In genomic region chr12:85741051-85741450, GRCh38 we compare ENCODE assay signal across 23 cellular contexts.
"Had no signal": no experiment of that assay in that cellular context is flagged by ENCODE, and none has a peak within 500 bp of the region (broad histone marks: within the 10 kb centered on the region; RNA-seq: fewer than 3 reads in every experiment).

No MANE protein-coding gene starts in this region.

- H3K4me2 ChIP-seq: smooth muscle cell had no signal

- H3K4me1 ChIP-seq: right atrium auricular region, right lobe of liver, uterus had no signal

- H3K4me3 Mint-ChIP-seq: naive thymus-derived CD4-positive, alpha-beta T cell; natural killer cell treated with Interleukin-12 subunit alpha and Interleukin-12 subunit beta and Interleukin-15 and Interleukin-18, amount 100 ng/mL, for 72 hours; stimulated activated memory B cell treated with anti-CD40 and anti-IgM and Interleukin-4, amounts not matched to agents 10 μg/mL and 1 μg/mL and 100 μg/mL, for 72 hours; stimulated activated naive CD8-positive, alpha-beta T cell treated with anti-CD3 and anti-CD28 coated beads, Interleukin-15, amount 100 ng/mL, for 72 hours; type B pancreatic cell had no signal

- H3K36me3 Mint-ChIP-seq: naive thymus-derived CD4-positive, alpha-beta T cell; natural killer cell treated with Interleukin-12 subunit alpha and Interleukin-12 subunit beta and Interleukin-15 and Interleukin-18, amount 100 ng/mL, for 72 hours; stimulated activated memory B cell treated with anti-CD40 and anti-IgM and Interleukin-4, amounts not matched to agents 10 μg/mL and 1 μg/mL and 100 μg/mL, for 72 hours; type B pancreatic cell had no signal

- DNase-seq: islet precursor cell; left ventricle myocardium inferior; midbrain; mucosa of descending colon; naive thymus-derived CD4-positive, alpha-beta T cell; ovary; right lobe of liver; stimulated activated CD4-positive, alpha-beta T cell treated with anti-CD3 and anti-CD28 coated beads, Interleukin-1b, Interleukin-23, amount 100 ng/mL, for 48 hours; stimulated activated CD4-positive, alpha-beta T cell treated with anti-CD3 and anti-CD28 coated beads, Interleukin-2, amount 100 ng/mL, for 48 hours; stimulated activated CD4-positive, alpha-beta T cell treated with anti-CD3 and anti-CD28 coated beads, Interleukin-4, amount 100 ng/mL, for 4 hours; stimulated activated CD8-positive, alpha-beta memory T cell treated with anti-CD3 and anti-CD28 coated beads, Interleukin-4, amount 100 ng/mL, for 48 hours; stimulated activated naive CD4-positive, alpha-beta T cell treated with Interleukin-2 at 50 U/mL for 16 hours; stimulated activated naive CD8-positive, alpha-beta T cell treated with anti-CD3 and anti-CD28 coated beads, Interleukin-15, amount 100 ng/mL, for 72 hours; substantia nigra; uterus had no signal

- H3K27me3 Mint-ChIP-seq: naive thymus-derived CD4-positive, alpha-beta T cell; natural killer cell treated with Interleukin-12 subunit alpha and Interleukin-12 subunit beta and Interleukin-15 and Interleukin-18, amount 100 ng/mL, for 72 hours; progenitor cell of endocrine pancreas; stimulated activated memory B cell treated with anti-CD40 and anti-IgM and Interleukin-4, amounts not matched to agents 10 μg/mL and 1 μg/mL and 100 μg/mL, for 72 hours; stimulated activated naive CD8-positive, alpha-beta T cell treated with anti-CD3 and anti-CD28 coated beads, Interleukin-15, amount 100 ng/mL, for 72 hours; type B pancreatic cell had no signal

- H3K36me3 ChIP-seq: left ventricle myocardium inferior, ovary, right atrium auricular region, right lobe of liver, tibial nerve, uterus had no signal

- H3K9me3 ChIP-seq: left ventricle myocardium inferior, mucosa of descending colon, ovary, right atrium auricular region, right lobe of liver, tibial nerve, uterus had no signal

- ATAC-seq: mucosa of descending colon; naive thymus-derived CD4-positive, alpha-beta T cell; natural killer cell treated with Interleukin-12 subunit alpha and Interleukin-12 subunit beta and Interleukin-15 and Interleukin-18, amount 100 ng/mL, for 72 hours; right lobe of liver; stimulated activated memory B cell treated with anti-CD40 and anti-IgM and Interleukin-4, amounts not matched to agents 10 μg/mL and 1 μg/mL and 100 μg/mL, for 72 hours; stimulated activated naive CD8-positive, alpha-beta T cell treated with anti-CD3 and anti-CD28 coated beads, Interleukin-15, amount 100 ng/mL, for 72 hours had no signal

- H3K27ac Mint-ChIP-seq: naive thymus-derived CD4-positive, alpha-beta T cell; natural killer cell treated with Interleukin-12 subunit alpha and Interleukin-12 subunit beta and Interleukin-15 and Interleukin-18, amount 100 ng/mL, for 72 hours; progenitor cell of endocrine pancreas; stimulated activated memory B cell treated with anti-CD40 and anti-IgM and Interleukin-4, amounts not matched to agents 10 μg/mL and 1 μg/mL and 100 μg/mL, for 72 hours; stimulated activated naive CD8-positive, alpha-beta T cell treated with anti-CD3 and anti-CD28 coated beads, Interleukin-15, amount 100 ng/mL, for 72 hours; type B pancreatic cell had no signal

- H3K9me3 Mint-ChIP-seq: natural killer cell treated with Interleukin-12 subunit alpha and Interleukin-12 subunit beta and Interleukin-15 and Interleukin-18, amount 100 ng/mL, for 72 hours; stimulated activated memory B cell treated with anti-CD40 and anti-IgM and Interleukin-4, amounts not matched to agents 10 μg/mL and 1 μg/mL and 100 μg/mL, for 72 hours; stimulated activated naive CD8-positive, alpha-beta T cell treated with anti-CD3 and anti-CD28 coated beads, Interleukin-15, amount 100 ng/mL, for 72 hours; type B pancreatic cell had no signal

- H3K4me3 ChIP-seq: left ventricle myocardium inferior, lung, mucosa of descending colon, ovary, right atrium auricular region, right lobe of liver, smooth muscle cell, tibial nerve, uterus had no signal

- H3K27me3 ChIP-seq: ovary, right atrium auricular region, right lobe of liver, tibial nerve, uterus had no signal

- H3K4me1 Mint-ChIP-seq: naive thymus-derived CD4-positive, alpha-beta T cell; stimulated activated memory B cell treated with anti-CD40 and anti-IgM and Interleukin-4, amounts not matched to agents 10 μg/mL and 1 μg/mL and 100 μg/mL, for 72 hours; stimulated activated naive CD8-positive, alpha-beta T cell treated with anti-CD3 and anti-CD28 coated beads, Interleukin-15, amount 100 ng/mL, for 72 hours had no signal

- H3K27ac ChIP-seq: left ventricle myocardium inferior, ovary, right atrium auricular region, right lobe of liver, tibial nerve had no signal
